Comparison of ENCODE assay signal across 8 cellular contexts in the genomic region with DNA sequence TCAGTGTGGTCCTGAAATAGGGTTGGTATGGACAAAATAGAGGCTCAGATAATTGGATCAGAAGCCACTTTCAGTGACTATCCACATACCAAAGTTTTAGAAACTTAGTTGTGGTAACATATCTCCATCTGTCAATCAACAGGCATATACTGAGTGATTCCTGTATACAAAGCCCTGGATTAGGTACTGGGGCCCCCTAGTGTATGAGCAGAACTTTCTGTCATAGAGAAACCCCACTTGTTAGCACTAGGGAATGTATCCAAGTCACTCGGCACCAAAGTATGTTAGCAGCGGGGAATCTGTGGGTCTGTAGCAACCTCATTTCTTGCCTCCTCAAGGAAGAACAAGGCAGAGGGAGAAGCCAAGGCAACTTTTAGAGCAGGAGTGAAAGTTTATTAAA. TPM values are rescaled to one million over a fixed set of nuclear protein-coding genes. Genes with fewer than 3 reads are reported as not detected.
DNase-seq lines count a peak whose midpoint lies in the region; ATAC-seq and TF ChIP-seq lines count a peak whose summit lies in the region.

No MANE protein-coding gene starts in this region.

- H3K36me3 ChIP-seq in CD4-positive, alpha-beta memory T cell (ENCODE audit: insufficient read depth, low read length) = no peaks in the 10 kb centered on the region
- no peaks in the 10 kb centered on the region for H3K36me3 ChIP-seq in right lobe of liver

- in situ Hi-C loops in astrocyte of the cerebellum (cut with HindIII; ENCODE audit: low sequenced_read_pairs) = no loop called here

- peak in 1 of 5 donors; percentile 35 for DNase-seq in CD4-positive, alpha-beta memory T cell
- peak; percentile 38 for DNase-seq in HT-29 (ENCODE audit: low spot score)
- DNase-seq in astrocyte of the cerebellum (ENCODE audit: low read depth) = peak; percentile 33
- no peak for DNase-seq in right lobe of liver
- DNase-seq in A172 (ENCODE audit: low spot score) = no peak

- peaks cover 22 to 50% (median 31%) of the 10 kb centered on the region in 4 donors for H3K4me1 Mint-ChIP-seq in CD4-positive, alpha-beta memory T cell

- H3K27ac Mint-ChIP-seq in CD4-positive, alpha-beta memory T cell = peak overlapping the region in 4 of 7 donors; percentile 24 to 85 (median 67)

- TF ChIP-seq POLR2A in right lobe of liver (IDR thresholded peaks at IDR 0.05) (no peak), GM18505 (IDR thresholded peaks at IDR 0.05; ENCODE audit: borderline replicate concordance, extremely low read depth, insufficient read depth, insufficient read length) (no peak)

- H3K9me3 Mint-ChIP-seq in CD4-positive, alpha-beta memory T cell = no peaks in the 10 kb centered on the region

- H3K36me3 Mint-ChIP-seq in CD4-positive, alpha-beta memory T cell = peaks cover 0 to 2% of the 10 kb centered on the region in 2 donors

- TF ChIP-seq CTCF in astrocyte of the cerebellum (IDR thresholded peaks at IDR 0.05; ENCODE audit: low read depth, low read length, missing control alignments) (peak; percentile 40), right lobe of liver (IDR thresholded peaks at IDR 0.05) (peak; percentile 40 to 46 (median 42))

- intact Hi-C loops in CD4-positive, alpha-beta memory T cell (cut with micrococcal nuclease) = loop anchor here (1.0 to 10.0 kb wide), 4 partner anchors 33 to 172 kb away; a partner anchor contains a TSS
- intact Hi-C loops in right lobe of liver (cut with DNase I) = no loop called here

- H3K4me3 Mint-ChIP-seq in CD4-positive, alpha-beta memory T cell = no peak overlapping the region

- CTCF ChIA-PET in CD4-positive, alpha-beta memory T cell (lab: Charles Lee; ENCODE audit: partially characterized antibody) = interaction anchor here (0.9 to 1.0 kb wide), 2 partner anchors 39 to 172 kb away, joined by 3 to 10 read pairs; no protein-coding TSS in a partner anchor

- no peaks in the 10 kb centered on the region for H3K27me3 Mint-ChIP-seq in CD4-positive, alpha-beta memory T cell

- H3K9me3 ChIP-seq in CD4-positive, alpha-beta memory T cell (ENCODE audit: control insufficient read depth in 1 of 2, low read length in 2 of 2) = no peaks in the 10 kb centered on the region
- no peaks in the 10 kb centered on the region for H3K9me3 ChIP-seq in right lobe of liver

- H3K27ac ChIP-seq in CD4-positive, alpha-beta memory T cell (ENCODE audit: low read depth, low read length) = no peak overlapping the region
- no peak overlapping the region for H3K27ac ChIP-seq in right lobe of liver

- ATAC-seq in right lobe of liver = peak; percentile 80 to 86 (median 83)
- no peak for ATAC-seq in GM18907 (IDR thresholded peaks at IDR 0.05; ENCODE audit: unreplicated experiment)
- no peak for ATAC-seq in GM18505 (IDR thresholded peaks at IDR 0.05; ENCODE audit: unreplicated experiment)
- no peak for ATAC-seq in HG03460 (IDR thresholded peaks at IDR 0.05; ENCODE audit: unreplicated experiment)

- no peak overlapping the region for H3K4me3 ChIP-seq in CD4-positive, alpha-beta memory T cell (ENCODE audit: low read length in 2 of 2)
- H3K4me3 ChIP-seq in astrocyte of the cerebellum (ENCODE audit: low read depth, low read length) = no peak overlapping the region
- no peak overlapping the region for H3K4me3 ChIP-seq in right lobe of liver

- peaks cover 37% of the 10 kb centered on the region for H3K4me1 ChIP-seq in CD4-positive, alpha-beta memory T cell (ENCODE audit: insufficient read depth, low read length)
- peaks cover 0 to 3% (median 0%) of the 10 kb centered on the region in 4 donors for H3K4me1 ChIP-seq in right lobe of liver

- 56% methylated on average over 2 of the region's 2 CpGs for WGBS in right lobe of liver (ENCODE audit: insufficient coverage, low coverage, low lambda C conversion rate, missing lambda C conversion rate)

- POLR2A ChIA-PET in CD4-positive, alpha-beta memory T cell (lab: Charles Lee; ENCODE audit: partially characterized antibody) = no interaction called here

- no peaks in the 10 kb centered on the region for H3K27me3 ChIP-seq in CD4-positive, alpha-beta memory T cell (ENCODE audit: insufficient read depth, low read length)
- H3K27me3 ChIP-seq in right lobe of liver = no peaks in the 10 kb centered on the region

RNA-seq across cellular contexts. Expression of a gene that starts 50.7 kb away (rescaled TPM):
- total RNA-seq in CD4-positive, alpha-beta memory T cell = 10 to 100 TPM in 1 of 2 experiments, 1 to 10 TPM in 1; 8.5 to 10.1 TPM
- polyA plus RNA-seq in CD4-positive, alpha-beta memory T cell = 1 to 10 TPM; 2.4 to 7.9 TPM
- 2.0 and 3.4 TPM in 2 replicates for total RNA-seq in HT-29 (2014; rRNA removed; shearing (Covaris generic))
- 1 to 10 TPM; 2.4 to 5.4 (median 4.1) TPM for total RNA-seq in right lobe of liver
- 7.9 and 8.6 TPM in 2 replicates for total RNA-seq in A172 (2014; rRNA removed; shearing (Covaris generic))

RNA-seq across cellular contexts. Expression of a gene that starts 53.1 kb away (rescaled TPM):
- total RNA-seq in CD4-positive, alpha-beta memory T cell = 10 to 100 TPM; 32.3 to 32.8 TPM
- polyA plus RNA-seq in CD4-positive, alpha-beta memory T cell = 10 to 100 TPM; 55.5 to 58.3 TPM
- total RNA-seq in HT-29 (2014; rRNA removed; shearing (Covaris generic)) = not detected in 2 replicates
- total RNA-seq in right lobe of liver = 10 to 100 TPM in 5 of 6 experiments, 1 to 10 TPM in 1; 8.0 to 27.6 (median 18.5) TPM
- total RNA-seq in A172 (2014; rRNA removed; shearing (Covaris generic)) = 5.3 and 7.2 TPM in 2 replicates

Comparison
In these comparisons a context has a peak if more than half of its experiments do, and no peak if none do; other contexts are left out.
1. DNase-seq: peak in HT-29 (single experiment) and astrocyte of the cerebellum (single experiment); none in right lobe of liver (0 of 3) and A172 (single experiment).
2. ATAC-seq: peak in right lobe of liver (4 of 4); none in GM18907 (single experiment), GM18505 (single experiment) and HG03460 (single experiment).